In the genomic region with DNA sequence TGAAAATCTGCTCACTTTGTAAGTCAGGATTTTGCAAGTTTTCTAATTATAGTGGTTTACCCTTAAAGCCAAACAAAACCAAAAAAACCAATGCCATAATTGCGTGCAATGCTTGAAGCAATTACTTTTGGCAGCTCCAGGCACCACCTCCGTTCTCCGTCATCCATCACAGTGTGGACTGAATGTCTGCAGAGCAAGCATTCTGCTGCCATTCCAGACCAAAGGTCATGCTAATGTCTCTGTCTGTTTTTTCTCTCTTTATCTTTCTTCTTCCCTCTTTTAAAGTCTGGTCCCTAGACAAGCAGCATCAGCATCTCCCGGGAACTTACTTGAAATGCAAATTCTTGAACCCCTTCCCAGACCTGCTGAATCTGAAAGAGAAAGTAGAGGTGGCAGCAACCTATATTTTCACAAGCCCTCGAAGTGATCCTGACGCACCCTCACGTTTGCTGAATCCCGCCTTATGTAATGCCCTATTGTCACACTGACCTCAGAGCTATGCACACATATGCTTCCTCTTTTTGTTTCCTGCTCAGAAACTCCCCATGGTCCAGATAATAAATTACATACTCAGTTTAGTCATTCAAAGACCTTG, we compare ENCODE assay signal across 8 cellular contexts.
A peak's percentile ranks its signal among the peaks of the same experiment; 100 is the strongest.
DNase-seq lines count a peak whose midpoint lies in the region; ATAC-seq and TF ChIP-seq lines count a peak whose summit lies in the region.

No MANE protein-coding gene starts in this region.

- H3K4me3 ChIP-seq in GM12864 (ENCODE audit: low read depth, low read length) (peak overlapping the region; percentile 18; the same call in 1 of the 2 replicates), right cardiac atrium (ENCODE audit: low read length) (no peak overlapping the region)

- no peaks in the 10 kb centered on the region for H3K27me3 ChIP-seq in right cardiac atrium (ENCODE audit: control insufficient read depth, insufficient read depth)

- H3K27ac ChIP-seq in right cardiac atrium (ENCODE audit: low read length): no peak overlapping the region

- H3K4me1 ChIP-seq in right cardiac atrium (ENCODE audit: control insufficient read depth, insufficient read depth, low read length): no peaks in the 10 kb centered on the region

- TF ChIP-seq CTCF in GM12864 (IDR thresholded peaks at IDR 0.05; ENCODE audit: low read depth, low read length, missing control alignments): no peak

- WGBS in right cardiac atrium: 42% methylated on average over 8 of the region's 8 CpGs

- ATAC-seq in right cardiac atrium: peak; percentile 56 to 64

- DNase-seq in GM12864 (ENCODE audit: low read depth) (peak; percentile 79), H4 (ENCODE audit: low spot score) (peak; percentile 26), NCI-H69 (lab: John Stamatoyannopoulos, UW) (peak; percentile 33), right cardiac atrium (no peak), hippocampal formation (lab: John Stamatoyannopoulos, UW) (no peak), NCI-H446 (lab: John Stamatoyannopoulos, UW) (no peak), activated gamma-delta T cell treated with Interleukin-2 at 50 U/mL for 16 hours (no peak)
- DNase-seq in stimulated activated CD8-positive, alpha-beta memory T cell treated with anti-CD3 and anti-CD28 coated beads, Interleukin-4, amount 100 ng/mL, for 48 hours: no peak

- no peaks in the 10 kb centered on the region for H3K9me3 ChIP-seq in right cardiac atrium (ENCODE audit: control insufficient read depth, low read length)

- intact Hi-C loops in right cardiac atrium (cut with DNase I): no loop called here

Comparison
In these comparisons a context has a peak if more than half of its experiments do, and no peak if none do; other contexts are left out.
1. DNase-seq: peak in GM12864 (single experiment), H4 (single experiment) and NCI-H69 (single experiment); none in right cardiac atrium (0 of 3), hippocampal formation (0 of 2), NCI-H446 (0 of 2), activated gamma-delta T cell treated with Interleukin-2 at 50 U/mL for 16 hours (single experiment) and stimulated activated CD8-positive, alpha-beta memory T cell treated with anti-CD3 and anti-CD28 coated beads, Interleukin-4, amount 100 ng/mL, for 48 hours (single experiment).